1 cellular context compared by ENCODE assay signal in the genomic region with DNA sequence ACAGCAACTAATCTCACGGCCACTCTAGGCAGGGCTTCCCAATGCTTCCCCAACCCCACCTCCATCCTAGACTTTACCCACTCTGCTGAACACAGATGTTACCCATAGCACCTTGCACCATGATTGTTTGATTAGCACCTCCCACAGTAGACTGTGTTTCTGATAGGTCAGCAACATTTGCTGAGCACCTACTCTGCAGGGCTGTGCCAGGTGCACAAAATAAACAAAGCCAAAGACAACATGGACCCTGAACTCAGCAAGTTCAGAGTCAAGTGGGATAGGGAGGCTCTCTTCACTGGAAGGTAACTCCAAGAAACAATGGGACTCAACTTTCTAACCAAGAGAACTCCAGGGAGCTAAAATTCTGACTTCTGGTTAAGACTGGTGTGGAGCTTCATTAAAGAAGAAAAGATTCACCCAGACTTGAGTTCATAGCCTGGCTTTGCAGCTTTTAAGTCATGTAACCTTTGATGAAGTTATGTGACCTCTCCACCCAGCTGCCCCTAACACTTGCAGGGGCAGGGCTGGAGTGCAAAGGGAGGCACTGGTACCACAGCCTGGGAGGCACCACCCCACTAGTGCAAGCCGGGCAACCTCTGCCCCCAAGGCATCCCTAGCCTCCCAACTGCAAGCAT.
TF ChIP-seq lines count a peak whose summit lies in the region.

No MANE protein-coding gene starts in this region.

TF ChIP-seq in HepG2, 621 proteins besides CTCF, POLR2A, EP300 and RAD21 (continued from another document and continues in another):
- no peak for TF ChIP-seq LRRFIP1 (CRISPR knock-in tag; conservative IDR thresholded peaks at IDR 0.05)
- peak; percentile 78 for TF ChIP-seq ZNF263 (CRISPR knock-in tag; IDR thresholded peaks at IDR 0.05)
- peak; percentile 54; the same call in 1 of the 2 replicates for TF ChIP-seq KDM3A (CRISPR knock-in tag; IDR thresholded peaks at IDR 0.05; ENCODE audit: low read depth)
- TF ChIP-seq ARNTL (CRISPR knock-in tag; IDR thresholded peaks at IDR 0.05) = peak; percentile 74
- 0 out of 2 replicates have a peak, but pooled peaks have one; percentile 46 for TF ChIP-seq ZNF607 (CRISPR knock-in tag; IDR thresholded peaks at IDR 0.05; ENCODE audit: borderline replicate concordance)
- no peak for TF ChIP-seq ATF7 (IDR thresholded peaks at IDR 0.05)
- peak; percentile 29; the same call in 1 of the 2 replicates for TF ChIP-seq ATF7 (CRISPR knock-in tag; IDR thresholded peaks at IDR 0.05)
- peak; percentile 84 for TF ChIP-seq ASH2L (IDR thresholded peaks at IDR 0.05; ENCODE audit: insufficient read length, low read depth, low read length)
- peak; percentile 71; the same call in 1 of the 2 replicates for TF ChIP-seq NR2F2 (IDR thresholded peaks at IDR 0.05; ENCODE audit: borderline replicate concordance, low read depth)
- TF ChIP-seq, protein P1, sequence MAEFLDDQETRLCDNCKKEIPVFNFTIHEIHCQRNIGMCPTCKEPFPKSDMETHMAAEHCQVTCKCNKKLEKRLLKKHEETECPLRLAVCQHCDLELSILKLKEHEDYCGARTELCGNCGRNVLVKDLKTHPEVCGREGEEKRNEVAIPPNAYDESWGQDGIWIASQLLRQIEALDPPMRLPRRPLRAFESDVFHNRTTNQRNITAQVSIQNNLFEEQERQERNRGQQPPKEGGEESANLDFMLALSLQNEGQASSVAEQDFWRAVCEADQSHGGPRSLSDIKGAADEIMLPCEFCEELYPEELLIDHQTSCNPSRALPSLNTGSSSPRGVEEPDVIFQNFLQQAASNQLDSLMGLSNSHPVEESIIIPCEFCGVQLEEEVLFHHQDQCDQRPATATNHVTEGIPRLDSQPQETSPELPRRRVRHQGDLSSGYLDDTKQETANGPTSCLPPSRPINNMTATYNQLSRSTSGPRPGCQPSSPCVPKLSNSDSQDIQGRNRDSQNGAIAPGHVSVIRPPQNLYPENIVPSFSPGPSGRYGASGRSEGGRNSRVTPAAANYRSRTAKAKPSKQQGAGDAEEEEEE (CRISPR knock-in tag; IDR thresholded peaks at IDR 0.05; ENCODE audit: borderline replicate concordance) = no peak
- peak; percentile 94 for TF ChIP-seq SALL1 (CRISPR knock-in tag; IDR thresholded peaks at IDR 0.05)
- peak; percentile 90 for TF ChIP-seq HNF4G (IDR thresholded peaks at IDR 0.05; ENCODE audit: borderline replicate concordance, low read depth, low read length)
- peak; percentile 91 for TF ChIP-seq HNF4G (CRISPR knock-in tag; IDR thresholded peaks at IDR 0.05; ENCODE audit: borderline replicate concordance, low read depth)
- peak; percentile 77; the same call in 1 of the 2 replicates for TF ChIP-seq ZNF788 (CRISPR knock-in tag; IDR thresholded peaks at IDR 0.05; ENCODE audit: borderline replicate concordance)
- peak; percentile 54 for TF ChIP-seq GATAD1 (CRISPR knock-in tag; IDR thresholded peaks at IDR 0.05)
- TF ChIP-seq SNAPC2 (CRISPR knock-in tag; IDR thresholded peaks at IDR 0.05) = 0 out of 2 replicates have a peak, but pooled peaks have one; percentile 37
- TF ChIP-seq GATAD2A (CRISPR knock-in tag; IDR thresholded peaks at IDR 0.05) = peak; percentile 91
- TF ChIP-seq ZNF546 (CRISPR knock-in tag; conservative IDR thresholded peaks at IDR 0.05) = no peak
- TF ChIP-seq IRF2 (CRISPR knock-in tag; IDR thresholded peaks at IDR 0.05) = no peak; the same call in none of the 2 replicates
- 0 out of 2 replicates have a peak, but pooled peaks have one; percentile 55 for TF ChIP-seq HMGXB3 (CRISPR knock-in tag; IDR thresholded peaks at IDR 0.05; ENCODE audit: borderline replicate concordance)
- no peak; the same call in 1 of the 2 replicates for TF ChIP-seq GFI1 (CRISPR knock-in tag; IDR thresholded peaks at IDR 0.05; ENCODE audit: borderline replicate concordance)
- TF ChIP-seq ZNF431 (CRISPR knock-in tag; IDR thresholded peaks at IDR 0.05; ENCODE audit: borderline replicate concordance, low read depth) = no peak; the same call in 1 of the 2 replicates
- peak; percentile 86; the same call in 1 of the 2 replicates for TF ChIP-seq ZBTB39 (CRISPR knock-in tag; IDR thresholded peaks at IDR 0.05)
- 0 out of 2 replicates have a peak, but pooled peaks have one; percentile 31 for TF ChIP-seq KDM2A (CRISPR knock-in tag; IDR thresholded peaks at IDR 0.05; ENCODE audit: borderline replicate concordance, low read depth)
- TF ChIP-seq RCOR2 (CRISPR knock-in tag; IDR thresholded peaks at IDR 0.05) = peak; percentile 87
- peak; percentile 92 for TF ChIP-seq ZEB1 (IDR thresholded peaks at IDR 0.05; ENCODE audit: insufficient replicate concordance, low read depth)
- TF ChIP-seq SOX5 (CRISPR knock-in tag; IDR thresholded peaks at IDR 0.05; ENCODE audit: borderline replicate concordance) = peak; percentile 84
- TF ChIP-seq FOXA3 (CRISPR knock-in tag; IDR thresholded peaks at IDR 0.05) = peak; percentile 98
- peak; percentile 43; the same call in 1 of the 2 replicates for TF ChIP-seq ZZZ3 (CRISPR knock-in tag; IDR thresholded peaks at IDR 0.05; ENCODE audit: borderline replicate concordance)
- TF ChIP-seq PPARG (CRISPR knock-in tag; conservative IDR thresholded peaks at IDR 0.05) = peak; percentile 81
- TF ChIP-seq TFAP4 (IDR thresholded peaks at IDR 0.05; ENCODE audit: borderline replicate concordance, low read depth) = peak; percentile 92
- TF ChIP-seq, protein P2, sequence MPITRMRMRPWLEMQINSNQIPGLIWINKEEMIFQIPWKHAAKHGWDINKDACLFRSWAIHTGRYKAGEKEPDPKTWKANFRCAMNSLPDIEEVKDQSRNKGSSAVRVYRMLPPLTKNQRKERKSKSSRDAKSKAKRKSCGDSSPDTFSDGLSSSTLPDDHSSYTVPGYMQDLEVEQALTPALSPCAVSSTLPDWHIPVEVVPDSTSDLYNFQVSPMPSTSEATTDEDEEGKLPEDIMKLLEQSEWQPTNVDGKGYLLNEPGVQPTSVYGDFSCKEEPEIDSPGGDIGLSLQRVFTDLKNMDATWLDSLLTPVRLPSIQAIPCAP (CRISPR knock-in tag; IDR thresholded peaks at IDR 0.05; ENCODE audit: low read depth) = no peak; the same call in 1 of the 2 replicates
- no peak for TF ChIP-seq MBNL3 (CRISPR knock-in tag; conservative IDR thresholded peaks at IDR 0.05)
- no peak for TF ChIP-seq TOE1 (CRISPR knock-in tag; IDR thresholded peaks at IDR 0.05)
- TF ChIP-seq MIXL1 (CRISPR knock-in tag; IDR thresholded peaks at IDR 0.05) = peak; percentile 75
- no peak for TF ChIP-seq MNT (IDR thresholded peaks at IDR 0.05)
- TF ChIP-seq MLX (CRISPR knock-in tag; IDR thresholded peaks at IDR 0.05) = peak; percentile 90
- TF ChIP-seq JUN (CRISPR knock-in tag; IDR thresholded peaks at IDR 0.05) = peak; percentile 38; the same call in 1 of the 2 replicates
- peak; percentile 61; the same call in 1 of the 2 replicates for TF ChIP-seq ZNF670 (CRISPR knock-in tag; IDR thresholded peaks at IDR 0.05; ENCODE audit: borderline replicate concordance)
- TF ChIP-seq FOXO1 (CRISPR knock-in tag; IDR thresholded peaks at IDR 0.05) = peak; percentile 92
- no peak for TF ChIP-seq ZFP36L1 (CRISPR knock-in tag; IDR thresholded peaks at IDR 0.05)
- TF ChIP-seq TMF1 (CRISPR knock-in tag; IDR thresholded peaks at IDR 0.05; ENCODE audit: low read depth) = no peak
- TF ChIP-seq, protein P3, sequence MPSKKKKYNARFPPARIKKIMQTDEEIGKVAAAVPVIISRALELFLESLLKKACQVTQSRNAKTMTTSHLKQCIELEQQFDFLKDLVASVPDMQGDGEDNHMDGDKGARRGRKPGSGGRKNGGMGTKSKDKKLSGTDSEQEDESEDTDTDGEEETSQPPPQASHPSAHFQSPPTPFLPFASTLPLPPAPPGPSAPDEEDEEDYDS (CRISPR knock-in tag; IDR thresholded peaks at IDR 0.05) = peak; percentile 53; the same call in 1 of the 2 replicates
